ENCODE assay signal across 1 cellular context in the genomic region with DNA sequence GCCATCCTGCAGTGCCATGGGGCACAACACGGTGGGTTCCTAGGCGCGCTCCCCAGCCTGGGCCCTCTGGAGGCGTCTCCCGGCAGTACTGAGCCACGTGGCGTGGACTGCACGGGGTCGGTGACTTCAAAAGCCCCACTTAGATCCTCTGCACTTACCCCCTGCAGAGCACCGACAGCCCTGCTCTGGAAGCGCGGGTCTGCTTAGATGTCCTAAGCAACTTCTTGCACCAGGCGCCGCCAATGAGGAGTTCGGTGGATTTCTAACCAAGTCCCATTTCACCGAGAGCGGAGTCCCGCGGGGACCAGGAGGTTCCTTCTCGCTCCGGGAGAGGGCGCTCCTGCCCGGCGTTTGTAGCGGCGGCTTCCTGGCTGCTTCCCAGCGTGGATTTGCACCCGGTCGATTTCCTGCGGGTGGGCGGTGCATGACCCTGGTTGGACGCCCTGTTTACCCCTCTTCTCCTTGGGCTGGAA.
A peak's percentile ranks its signal among the peaks of the same experiment; 100 is the strongest.
TF ChIP-seq lines count a peak whose summit lies in the region.

No MANE protein-coding gene starts in this region.

TF ChIP-seq in K562, 482 proteins besides CTCF, POLR2A, EP300 and RAD21:
- TF ChIP-seq XRCC4 (IDR thresholded peaks at IDR 0.05; ENCODE audit: extremely low read depth, insufficient read depth, insufficient read length) (no peak), STAG1 (CRISPR knock-in tag; IDR thresholded peaks at IDR 0.05; ENCODE audit: borderline replicate concordance) (peak; percentile 29; the same call in 1 of the 2 replicates)
